35 cellular contexts compared by ENCODE assay signal in the genomic region with DNA sequence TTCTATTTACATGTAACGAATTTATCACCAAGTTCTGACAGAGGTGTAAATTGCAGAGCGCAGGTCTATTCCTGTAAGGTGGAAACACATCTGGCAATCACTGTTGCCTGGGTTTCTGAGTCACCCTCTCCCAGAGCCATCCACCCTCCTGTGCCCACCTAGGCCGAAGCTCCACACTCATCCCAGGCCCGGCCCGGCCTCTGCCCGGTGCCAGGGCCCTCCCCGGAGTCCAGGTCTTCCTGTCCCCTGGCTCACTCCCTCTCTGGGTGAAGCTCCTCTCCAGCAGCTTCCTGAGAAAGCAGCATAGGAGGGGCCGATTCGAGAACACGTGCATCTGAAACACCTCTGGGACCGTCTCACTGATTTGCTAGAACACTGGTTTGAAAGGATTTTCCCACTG.
"Had no signal": no experiment of that assay in that cellular context is flagged by ENCODE, and none has a peak within 500 bp of the region (broad histone marks: within the 10 kb centered on the region; RNA-seq: fewer than 3 reads in every experiment).

No MANE protein-coding gene starts in this region.

- DNase-seq: activated B cell treated with CpG ODN at 0.5 μM for 24 hours; activated CD4-positive, alpha-beta memory T cell treated with anti-CD3 and anti-CD28 coated beads for 36 hours; activated CD4-positive, alpha-beta T cell treated with anti-CD3 and anti-CD28 coated beads for 4 hours; activated CD4-positive, alpha-beta T cell treated with anti-CD3 and anti-CD28 coated beads, Interleukin-2, amount 10 ng/mL, durations not matched to agents 24 days and 14 days; activated CD4-positive, alpha-beta T cell treated with anti-CD3 and anti-CD28 coated beads, Interleukin-2, amount 50 U/mL, for 1 hour; activated CD4-positive, alpha-beta T cell treated with anti-CD3 and anti-CD28 coated beads, Interleukin-2, amount 50 U/mL, for 4 hours; activated CD4-positive, CD25-positive, alpha-beta regulatory T cell treated with anti-CD3 and anti-CD28 coated beads, Interleukin-2, amount 50 U/mL, for 72 hours; activated CD8-positive, alpha-beta memory T cell treated with anti-CD3 and anti-CD28 coated beads, Interleukin-2, amount 50 U/mL, for 4 hours; activated CD8-positive, alpha-beta T cell treated with anti-CD3 and anti-CD28 coated beads for 36 hours; activated effector memory CD4-positive, alpha-beta T cell treated with anti-CD3 and anti-CD28 coated beads, Interleukin-2, amount 50 U/mL, for 16 hours; activated gamma-delta T cell treated with Interleukin-2 at 50 U/mL for 16 hours; activated naive CD4-positive, alpha-beta T cell; activated naive CD4-positive, alpha-beta T cell treated with anti-CD3 and anti-CD28 coated beads for 36 hours; activated naive CD4-positive, alpha-beta T cell treated with anti-CD3 and anti-CD28 coated beads, Interleukin-2, amount 50 U/mL, for 16 hours; activated naive CD8-positive, alpha-beta T cell treated with anti-CD3 and anti-CD28 coated beads for 36 hours; activated T-cell treated with anti-CD3 and anti-CD28 coated beads for 4 hours; activated T-cell treated with anti-CD3 and anti-CD28 coated beads, Interleukin-2, amount 50 U/mL, for 1 hour; activated T-cell treated with anti-CD3 and anti-CD28 coated beads, Interleukin-2, amount 50 U/mL, for 4 hours; activated T-cell treated with anti-CD3 and anti-CD28 coated beads, Interleukin-2, amount 50 U/mL, for 72 hours; adrenal gland; amniotic stem cell; body of pancreas; brain microvascular endothelial cell; central memory CD4-positive, alpha-beta T cell; T-helper 2 cell; T-helper 9 cell had no signal

- H3K27ac ChIP-seq: adrenal gland, body of pancreas, brain microvascular endothelial cell, breast epithelium, VCaP had no signal

- H3K36me3 ChIP-seq: adrenal gland, brain microvascular endothelial cell, breast epithelium had no signal

- H3K27me3 Mint-ChIP-seq: activated CD4-positive, alpha-beta T cell treated with anti-CD3 and anti-CD28 coated beads, Interleukin-2, amount 10 ng/mL, durations not matched to agents 24 days and 14 days had no signal

- H3K27me3 ChIP-seq: body of pancreas, brain microvascular endothelial cell, breast epithelium had no signal

- H3K4me1 Mint-ChIP-seq: activated B cell treated with CpG ODN at 0.5 μM for 24 hours; activated CD4-positive, alpha-beta T cell treated with anti-CD3 and anti-CD28 coated beads, Interleukin-2, amount 10 ng/mL, durations not matched to agents 24 days and 14 days; activated naive CD8-positive, alpha-beta T cell treated with anti-CD3 and anti-CD28 coated beads for 36 hours; activated T-helper 17 cell treated with anti-CD3 and anti-CD28 coated beads, Interleukin-2, amount 50 U/mL, for 72 hours had no signal

- FAIRE-seq: astrocyte, TTC549 had no signal

- H3K27ac Mint-ChIP-seq: activated B cell treated with CpG ODN at 0.5 μM for 24 hours; activated CD4-positive, alpha-beta memory T cell treated with anti-CD3 and anti-CD28 coated beads for 36 hours; activated CD4-positive, alpha-beta T cell treated with anti-CD3 and anti-CD28 coated beads, Interleukin-2, amount 10 ng/mL, durations not matched to agents 24 days and 14 days; activated CD8-positive, alpha-beta T cell treated with anti-CD3 and anti-CD28 coated beads for 36 hours; activated naive CD4-positive, alpha-beta T cell treated with anti-CD3 and anti-CD28 coated beads for 36 hours; activated naive CD4-positive, alpha-beta T cell treated with anti-CD3 and anti-CD28 coated beads, Interleukin-2, amount 50 U/mL, for 72 hours; activated naive CD8-positive, alpha-beta T cell treated with anti-CD3 and anti-CD28 coated beads for 36 hours; activated T-cell treated with anti-CD3 and anti-CD28 coated beads, Interleukin-2, amount 50 U/mL, for 72 hours; activated T-helper 1 cell treated with anti-CD3 and anti-CD28 coated beads, Interleukin-12 subunit alpha, Interleukin-12 subunit beta, Interleukin-2, Interleukin-4 antibody, amounts not matched to agents 30 ng/mL and 10 ng/mL and 1 ng/mL, durations not matched to agents 14 hours and 24 hours and 36 hours; activated T-helper 17 cell treated with anti-CD3 and anti-CD28 coated beads, Interleukin-2, amount 50 U/mL, for 72 hours; T-helper 1 cell treated with Interleukin-12 subunit alpha and Interleukin-12 subunit beta and Interleukin-4 antibody, amounts not matched to agents 30 μg/mL and 1 μg/mL, for 36 hours; T-helper 2 cell treated with Interferon-gamma antibody and Interleukin-4, amounts not matched to agents 5 μg/mL and 100 μg/mL, for 36 hours had no signal

- H3K4me3 ChIP-seq: adrenal gland, body of pancreas, breast epithelium had no signal

- H3K4me1 ChIP-seq: adrenal gland, breast epithelium had no signal

- ATAC-seq: activated CD8-positive, alpha-beta T cell treated with anti-CD3 and anti-CD28 coated beads for 36 hours; activated naive CD4-positive, alpha-beta T cell treated with anti-CD3 and anti-CD28 coated beads, Interleukin-2, amount 50 U/mL, for 72 hours; activated T-cell treated with anti-CD3 and anti-CD28 coated beads, Interleukin-2, amount 50 U/mL, for 4 hours; activated T-cell treated with anti-CD3 and anti-CD28 coated beads, Interleukin-2, amount 50 U/mL, for 72 hours; activated T-helper 17 cell treated with anti-CD3 and anti-CD28 coated beads, Interleukin-2, amount 50 U/mL, for 72 hours; body of pancreas had no signal

- H3K4me3 Mint-ChIP-seq: activated B cell treated with CpG ODN at 0.5 μM for 24 hours; activated CD4-positive, alpha-beta memory T cell treated with anti-CD3 and anti-CD28 coated beads for 36 hours; activated CD4-positive, alpha-beta T cell treated with anti-CD3 and anti-CD28 coated beads, Interleukin-2, amount 10 ng/mL, durations not matched to agents 24 days and 14 days; activated CD8-positive, alpha-beta T cell treated with anti-CD3 and anti-CD28 coated beads for 36 hours; activated naive CD4-positive, alpha-beta T cell treated with anti-CD3 and anti-CD28 coated beads for 36 hours; activated naive CD8-positive, alpha-beta T cell treated with anti-CD3 and anti-CD28 coated beads for 36 hours; activated T-cell treated with anti-CD3 and anti-CD28 coated beads, Interleukin-2, amount 50 U/mL, for 4 hours; activated T-cell treated with anti-CD3 and anti-CD28 coated beads, Interleukin-2, amount 50 U/mL, for 72 hours; activated T-helper 1 cell treated with anti-CD3 and anti-CD28 coated beads, Interleukin-12 subunit alpha, Interleukin-12 subunit beta, Interleukin-2, Interleukin-4 antibody, amounts not matched to agents 30 ng/mL and 10 ng/mL and 1 ng/mL, durations not matched to agents 14 hours and 24 hours and 36 hours; activated T-helper 17 cell treated with anti-CD3 and anti-CD28 coated beads, Interleukin-2, amount 50 U/mL, for 72 hours; T-helper 1 cell treated with Interleukin-12 subunit alpha and Interleukin-12 subunit beta and Interleukin-4 antibody, amounts not matched to agents 30 μg/mL and 1 μg/mL, for 36 hours; T-helper 2 cell treated with Interferon-gamma antibody and Interleukin-4, amounts not matched to agents 5 μg/mL and 100 μg/mL, for 36 hours had no signal
